9 cellular contexts compared by ENCODE assay signal in genomic region chr13:31050486-31051400, GRCh38.
DNase-seq lines count a peak whose midpoint lies in the region; ATAC-seq and TF ChIP-seq lines count a peak whose summit lies in the region.
"Had no signal": no experiment of that assay in that cellular context is flagged by ENCODE, and none has a peak within 500 bp of the region (broad histone marks: within the 10 kb centered on the region; RNA-seq: fewer than 3 reads in every experiment).

No MANE protein-coding gene starts in this region.

- H3K9me3 ChIP-seq in left ventricle myocardium inferior (replicated peaks) = no peaks in the 10 kb centered on the region

- intact Hi-C loops in cardiac septum (cut with DNase I) = no loop called here
- intact Hi-C loops in left ventricle myocardium inferior (cut with micrococcal nuclease) = no loop called here
- intact Hi-C loops in posterior cingulate gyrus (cut with DNase I) = no loop called here

- no peaks in the 10 kb centered on the region for H3K36me3 ChIP-seq in left ventricle myocardium inferior

- H3K4me1 ChIP-seq in left ventricle myocardium inferior = peaks cover 20% of the 10 kb centered on the region

- peak; percentile 12 for DNase-seq in cardiac septum (ENCODE audit: low spot score)
- no peak for DNase-seq in left ventricle myocardium inferior
- DNase-seq in RPMI8226 = peak; percentile 12
- no peak for DNase-seq in fibroblast of villous mesenchyme (ENCODE audit: low read depth)
- no peak for DNase-seq in NCI-H526 treated with DMSO at 0.1 percent for 48 hours (lab: John Stamatoyannopoulos, UW)
- DNase-seq in posterior cingulate gyrus = no peak

- H3K4me3 ChIP-seq in left ventricle myocardium inferior (no peak overlapping the region), fibroblast of villous mesenchyme (ENCODE audit: low read depth, low read length) (no peak overlapping the region)

- TF ChIP-seq CTCF in left ventricle myocardium inferior (IDR thresholded peaks at IDR 0.05; ENCODE audit: borderline replicate concordance) = no peak
- peak; percentile 33 for TF ChIP-seq CTCF in fibroblast of villous mesenchyme (IDR thresholded peaks at IDR 0.05; ENCODE audit: insufficient read depth, low read depth, low read length)

- H3K27me3 ChIP-seq in left ventricle myocardium inferior (ENCODE audit: low read depth) = peaks cover 14% of the 10 kb centered on the region

- ATAC-seq in GM19023 (IDR thresholded peaks at IDR 0.05; ENCODE audit: unreplicated experiment) (no peak), GM21526 (IDR thresholded peaks at IDR 0.05; ENCODE audit: low FRiP score, unreplicated experiment) (no peak)

- no peak overlapping the region for H3K27ac ChIP-seq in left ventricle myocardium inferior (replicated peaks)
- H3K27ac ChIP-seq: KMS-11 had no signal

Comparison
In these comparisons a context has a peak if more than half of its experiments do, and no peak if none do; other contexts are left out.
1. DNase-seq: peak in cardiac septum (single experiment) and RPMI8226 (single experiment); none in left ventricle myocardium inferior (single experiment), fibroblast of villous mesenchyme (single experiment), NCI-H526 treated with DMSO at 0.1 percent for 48 hours (single experiment) and posterior cingulate gyrus (0 of 10).